Comparison of ENCODE assay signal across 8 cellular contexts in genomic region chr4:186067757-186068385, GRCh38. TPM values are rescaled to one million over a fixed set of nuclear protein-coding genes. Genes with fewer than 3 reads are reported as not detected.
DNase-seq lines count a peak whose midpoint lies in the region; ATAC-seq and TF ChIP-seq lines count a peak whose summit lies in the region.

No MANE protein-coding gene starts in this region.

- H3K9me3 Mint-ChIP-seq in WTC11, result no peaks in the 10 kb centered on the region

- DNase-seq in activated naive CD4-positive, alpha-beta T cell treated with Interleukin-2 at 50 U/mL for 16 hours, result peak; percentile 18
- no peak for DNase-seq in activated naive CD4-positive, alpha-beta T cell (lab: John Stamatoyannopoulos, UW)
- peak; percentile 40 for DNase-seq in HFF-Myc (ENCODE audit: extremely low read depth, low read depth)
- peak in 2 of 3 experiments; percentile 52 to 74 for DNase-seq in NCI-H1417 (lab: John Stamatoyannopoulos, UW)
- peak; percentile 30 for DNase-seq in WTC11 (ENCODE audit: low spot score)
- peak; percentile 31 for DNase-seq in epidermal melanocyte (ENCODE audit: insufficient read length, low spot score)
- peak; percentile 78 for DNase-seq in myocyte (ENCODE audit: low read depth)
- DNase-seq in upper lobe of right lung, result peak; percentile 71

- no peaks in the 10 kb centered on the region for H3K9me3 ChIP-seq in upper lobe of right lung

- H3K36me3 ChIP-seq in upper lobe of right lung, result no peaks in the 10 kb centered on the region

- no peak overlapping the region for H3K27ac Mint-ChIP-seq in WTC11

- H3K4me3 ChIP-seq in HFF-Myc (replicated peaks; ENCODE audit: low read depth, low read length), result no peak overlapping the region
- peak overlapping the region; percentile 69 for H3K4me3 ChIP-seq in upper lobe of right lung

- ATAC-seq in WTC11, result peak; percentile 90
- ATAC-seq in upper lobe of right lung, result peak; percentile 97

- H3K27me3 ChIP-seq in upper lobe of right lung, result no peaks in the 10 kb centered on the region

- H3K36me3 Mint-ChIP-seq in WTC11, result no peaks in the 10 kb centered on the region

- H3K27me3 Mint-ChIP-seq in WTC11 (ENCODE audit: low read depth), result no peaks in the 10 kb centered on the region

- TF ChIP-seq CTCF in HFF-Myc (IDR thresholded peaks at IDR 0.05; ENCODE audit: low read depth, low read length, missing control alignments) (peak; percentile 36), WTC11 (IDR thresholded peaks at IDR 0.05) (no peak), upper lobe of right lung (IDR thresholded peaks at IDR 0.05) (peak; percentile 60)

- peaks cover 14% of the 10 kb centered on the region for H3K4me1 ChIP-seq in upper lobe of right lung

- H3K27ac ChIP-seq in upper lobe of right lung, result peak overlapping the region; percentile 76

- CTCF ChIA-PET in WTC11 (lab: Charles Lee), result interaction anchor here (0.6 to 4.3 kb wide), 14 partner anchors 12 to 470 kb away, joined by 3 to 71 read pairs (median 5); partner anchors contain the start of genes CYP4V2 and FAM149A

- no peak overlapping the region for H3K4me3 Mint-ChIP-seq in WTC11

- H3K4me1 Mint-ChIP-seq in WTC11, result peaks cover 15% of the 10 kb centered on the region

- intact Hi-C loops in upper lobe of right lung (cut with DNase I), result no loop called here

- POLR2A ChIA-PET in WTC11 (lab: Charles Lee), result interaction anchor here (0.8 kb wide), 1 partner anchor 11 kb away, joined by 3 read pairs; no protein-coding TSS in a partner anchor

TF ChIP-seq in WTC11, 78 proteins besides CTCF, POLR2A, EP300 and RAD21:
- TF ChIP-seq STAT6 (CRISPR knock-in tag; conservative IDR thresholded peaks at IDR 0.05; ENCODE audit: low read depth), result no peak
- TF ChIP-seq TP53 (CRISPR knock-in tag; IDR thresholded peaks at IDR 0.05), result no peak
- no peak for TF ChIP-seq MLX (CRISPR knock-in tag; IDR thresholded peaks at IDR 0.05)
- no peak for TF ChIP-seq HMGA2 (CRISPR knock-in tag; IDR thresholded peaks at IDR 0.05)
- no peak for TF ChIP-seq E2F1 (CRISPR knock-in tag; IDR thresholded peaks at IDR 0.05)
- no peak for TF ChIP-seq HMGXB4 (CRISPR knock-in tag; IDR thresholded peaks at IDR 0.05)
- no peak for TF ChIP-seq ZNF532 (CRISPR knock-in tag; IDR thresholded peaks at IDR 0.05; ENCODE audit: borderline replicate concordance)
- no peak for TF ChIP-seq PRRX2 (CRISPR knock-in tag; IDR thresholded peaks at IDR 0.05)

RNA-seq across cellular contexts. Expression of gene TLR3, which starts 1.1 kb away (rescaled TPM):
- total RNA-seq in WTC11 (2021) (1.4 to 1.8 TPM (median 1.5 TPM) in 3 replicates), myocyte (2.8 and 3.6 TPM in 2 replicates), upper lobe of right lung (28.5 TPM)
- polyA plus RNA-seq in myocyte (2012), result 2.3 TPM

RNA-seq across cellular contexts. Expression of gene FAM149A, which starts 36.6 kb away (rescaled TPM):
- total RNA-seq in WTC11 (2021) (11.3 to 14.6 TPM (median 12.0 TPM) in 3 replicates), myocyte (0.45 and 3.4 TPM in 2 replicates), upper lobe of right lung (16.4 TPM)
- polyA plus RNA-seq in myocyte (2012), result 0.77 TPM

Comparison
In these comparisons a context has a peak if more than half of its experiments do, and no peak if none do; other contexts are left out.
1. DNase-seq: peak in activated naive CD4-positive, alpha-beta T cell treated with Interleukin-2 at 50 U/mL for 16 hours (single experiment), HFF-Myc (single experiment), NCI-H1417 (2 of 3), WTC11 (single experiment), epidermal melanocyte (single experiment), myocyte (single experiment) and upper lobe of right lung (single experiment); none in activated naive CD4-positive, alpha-beta T cell (0 of 4).